2 cellular contexts compared by ENCODE assay signal in genomic region chr21:45248301-45248892, GRCh38.
TF ChIP-seq lines count a peak whose summit lies in the region.

No MANE protein-coding gene starts in this region.

TF ChIP-seq in HEK293, 187 proteins besides CTCF, POLR2A, EP300 and RAD21 (continued from another document):
- 0 out of 2 replicates have a peak, but pooled peaks have one; percentile 18 for TF ChIP-seq PATZ1 (tag by site-specific recombination; IDR thresholded peaks at IDR 0.05)
TF ChIP-seq in HEK293: peak in this region for 3.

TF ChIP-seq in WTC11, 78 proteins besides CTCF, POLR2A, EP300 and RAD21 (continued from another document):
- TF ChIP-seq, protein P1, sequence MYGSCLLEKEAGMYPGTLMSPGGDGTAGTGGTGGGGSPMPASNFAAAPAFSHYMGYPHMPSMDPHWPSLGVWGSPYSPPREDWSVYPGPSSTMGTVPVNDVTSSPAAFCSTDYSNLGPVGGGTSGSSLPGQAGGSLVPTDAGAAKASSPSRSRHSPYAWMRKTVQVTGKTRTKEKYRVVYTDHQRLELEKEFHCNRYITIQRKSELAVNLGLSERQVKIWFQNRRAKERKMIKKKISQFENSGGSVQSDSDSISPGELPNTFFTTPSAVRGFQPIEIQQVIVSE (CRISPR knock-in tag; IDR thresholded peaks at IDR 0.05; ENCODE audit: borderline replicate concordance), result no peak
- TF ChIP-seq, protein P2, sequence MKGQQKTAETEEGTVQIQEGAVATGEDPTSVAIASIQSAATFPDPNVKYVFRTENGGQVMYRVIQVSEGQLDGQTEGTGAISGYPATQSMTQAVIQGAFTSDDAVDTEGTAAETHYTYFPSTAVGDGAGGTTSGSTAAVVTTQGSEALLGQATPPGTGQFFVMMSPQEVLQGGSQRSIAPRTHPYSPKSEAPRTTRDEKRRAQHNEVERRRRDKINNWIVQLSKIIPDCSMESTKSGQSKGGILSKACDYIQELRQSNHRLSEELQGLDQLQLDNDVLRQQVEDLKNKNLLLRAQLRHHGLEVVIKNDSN (CRISPR knock-in tag; IDR thresholded peaks at IDR 0.05), result no peak
- TF ChIP-seq TEAD1 (CRISPR knock-in tag; IDR thresholded peaks at IDR 0.05) (no peak), E2F4 (CRISPR knock-in tag; IDR thresholded peaks at IDR 0.05; ENCODE audit: borderline replicate concordance, low read depth) (no peak)
- TF ChIP-seq, protein P3, sequence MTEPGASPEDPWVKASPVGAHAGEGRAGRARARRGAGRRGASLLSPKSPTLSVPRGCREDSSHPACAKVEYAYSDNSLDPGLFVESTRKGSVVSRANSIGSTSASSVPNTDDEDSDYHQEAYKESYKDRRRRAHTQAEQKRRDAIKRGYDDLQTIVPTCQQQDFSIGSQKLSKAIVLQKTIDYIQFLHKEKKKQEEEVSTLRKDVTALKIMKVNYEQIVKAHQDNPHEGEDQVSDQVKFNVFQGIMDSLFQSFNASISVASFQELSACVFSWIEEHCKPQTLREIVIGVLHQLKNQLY (CRISPR knock-in tag; IDR thresholded peaks at IDR 0.05), result no peak
